In the genomic region with DNA sequence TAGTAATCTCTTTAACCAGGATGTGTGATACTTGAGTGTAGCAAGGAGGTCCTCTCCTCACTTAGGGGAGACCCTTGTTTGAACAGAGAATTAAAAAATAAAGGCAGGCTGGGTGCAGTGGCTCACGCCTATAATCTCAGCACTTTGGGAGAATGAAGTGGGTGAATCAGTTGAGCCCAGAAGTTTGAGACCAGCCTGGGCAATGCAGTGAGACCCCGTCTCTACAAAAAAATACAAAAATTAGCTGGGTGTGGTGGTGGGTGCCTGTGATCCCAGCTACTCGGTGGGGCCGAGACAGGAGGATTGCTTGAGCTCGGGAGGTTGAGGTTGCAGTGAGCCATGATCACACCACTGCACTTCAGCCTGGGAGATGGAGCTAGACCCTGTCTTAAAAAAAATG, we compare ENCODE assay signal across 5 cellular contexts.
DNase-seq lines count a peak whose midpoint lies in the region; ATAC-seq and TF ChIP-seq lines count a peak whose summit lies in the region.
"Not testable (repeated sequence)": the region's sequence is repeated elsewhere in the genome, so short reads cannot be mapped to it uniquely, and the experiment has no call there.

No MANE protein-coding gene starts in this region.

- not testable (repeated sequence) for H3K4me3 Mint-ChIP-seq in WTC11; nephron; stimulated activated memory B cell treated with anti-CD40 and anti-IgM and Interleukin-4, amounts not matched to agents 10 μg/mL and 1 μg/mL and 100 μg/mL, for 72 hours

- not testable (repeated sequence) for H2AFZ ChIP-seq in hepatocyte

- H4K20me1 ChIP-seq in hepatocyte (ENCODE audit: insufficient read depth, poor library complexity, severe bottlenecking) = not testable (repeated sequence)

- CTCF ChIA-PET in HEK293 (lab: Yijun Ruan, JAX) (interaction anchor here (0.6 kb wide), 1 partner anchor 34 kb away, joined by 3 read pairs; no protein-coding TSS in a partner anchor), WTC11 (lab: Charles Lee) (interaction anchor here (1.0 kb wide), 1 partner anchor 35 kb away, joined by 3 read pairs; no protein-coding TSS in a partner anchor)

- H3K9me3 Mint-ChIP-seq in WTC11; nephron; stimulated activated memory B cell treated with anti-CD40 and anti-IgM and Interleukin-4, amounts not matched to agents 10 μg/mL and 1 μg/mL and 100 μg/mL, for 72 hours: not testable (repeated sequence)

- H3K9me2 ChIP-seq in hepatocyte (replicated peaks; ENCODE audit: insufficient read depth) = not testable (repeated sequence)

- not testable (repeated sequence) for H3K36me3 Mint-ChIP-seq in WTC11
- H3K36me3 Mint-ChIP-seq in nephron (ENCODE audit: low read depth) = peaks cover 11% of the 10 kb centered on the region
- peaks cover 39% of the 10 kb centered on the region for H3K36me3 Mint-ChIP-seq in stimulated activated memory B cell treated with anti-CD40 and anti-IgM and Interleukin-4, amounts not matched to agents 10 μg/mL and 1 μg/mL and 100 μg/mL, for 72 hours

- H3K4me1 Mint-ChIP-seq in WTC11 (peaks cover 20% of the 10 kb centered on the region), nephron (peaks cover 48% of the 10 kb centered on the region)
- H3K4me1 Mint-ChIP-seq in stimulated activated memory B cell treated with anti-CD40 and anti-IgM and Interleukin-4, amounts not matched to agents 10 μg/mL and 1 μg/mL and 100 μg/mL, for 72 hours = peaks cover 88% of the 10 kb centered on the region

- H3K36me3 ChIP-seq in HEK293 (ENCODE audit: control insufficient read depth in 2 of 2, insufficient read depth in 1 of 2, low read length in 2 of 2); hepatocyte (replicated peaks; ENCODE audit: insufficient read depth, low read depth): not testable (repeated sequence)

- H3K4me1 ChIP-seq in HEK293 (ENCODE audit: control insufficient read depth, insufficient read depth, low read length) = peaks cover 22% of the 10 kb centered on the region
- not testable (repeated sequence) for H3K4me1 ChIP-seq in hepatocyte (ENCODE audit: insufficient read depth)

- not testable (repeated sequence) for ATAC-seq in WTC11; stimulated activated memory B cell treated with anti-CD40 and anti-IgM and Interleukin-4, amounts not matched to agents 10 μg/mL and 1 μg/mL and 100 μg/mL, for 72 hours

- POLR2A ChIA-PET in HEK293 (lab: Yijun Ruan, JAX); WTC11 (lab: Charles Lee): not testable (repeated sequence)

- not testable (repeated sequence) for DNase-seq in WTC11 (ENCODE audit: low spot score); hepatocyte (ENCODE audit: low spot score)

- H3K79me2 ChIP-seq in hepatocyte = peaks cover 35% of the 10 kb centered on the region

- 97% methylated on average over 5 of the region's 5 CpGs for WGBS in hepatocyte (ENCODE audit: low lambda C conversion rate, missing lambda C conversion rate)

- H3K4me2 ChIP-seq in hepatocyte = not testable (repeated sequence)

- not testable (repeated sequence) for H3K4me3 ChIP-seq in HEK293 (ENCODE audit: low read depth, low read length); hepatocyte

- H3K27ac Mint-ChIP-seq in WTC11 = not testable (repeated sequence)
- H3K27ac Mint-ChIP-seq in nephron = peak overlapping the region in 2 of 3 experiments; percentile 65 to 97
- peak overlapping the region; percentile 11 for H3K27ac Mint-ChIP-seq in stimulated activated memory B cell treated with anti-CD40 and anti-IgM and Interleukin-4, amounts not matched to agents 10 μg/mL and 1 μg/mL and 100 μg/mL, for 72 hours

- not testable (repeated sequence) for H3K9me3 ChIP-seq in HEK293 (ENCODE audit: control insufficient read depth, insufficient read depth, low read depth, low read length); hepatocyte (ENCODE audit: low read depth)

- not testable (repeated sequence) for H3K27me3 Mint-ChIP-seq in WTC11 (ENCODE audit: low read depth); nephron (ENCODE audit: low read depth); stimulated activated memory B cell treated with anti-CD40 and anti-IgM and Interleukin-4, amounts not matched to agents 10 μg/mL and 1 μg/mL and 100 μg/mL, for 72 hours

- not testable (repeated sequence) for H3K27ac ChIP-seq in HEK293 (ENCODE audit: extremely low read depth, low read depth, low read length)
- peak overlapping the region; percentile 73 for H3K27ac ChIP-seq in hepatocyte

- TF ChIP-seq CTCF in HEK293 (tag by site-specific recombination; IDR thresholded peaks at IDR 0.05); WTC11 (IDR thresholded peaks at IDR 0.05); hepatocyte (IDR thresholded peaks at IDR 0.05; ENCODE audit: poor library complexity); nephron (IDR thresholded peaks at IDR 0.05; ENCODE audit: unreplicated experiment in 3 of 3): not testable (repeated sequence)

- not testable (repeated sequence) for H3K27me3 ChIP-seq in hepatocyte

TF ChIP-seq in HEK293, 187 proteins besides CTCF, POLR2A, EP300 and RAD21:
- peak; percentile 96 for TF ChIP-seq ZNF121 (tag by site-specific recombination; IDR thresholded peaks at IDR 0.05)

TF ChIP-seq in WTC11, 78 proteins besides CTCF, POLR2A, EP300 and RAD21:
- TF ChIP-seq ZNF121 (CRISPR knock-in tag; IDR thresholded peaks at IDR 0.05) = peak; percentile 53; the same call in 1 of the 2 replicates
